In the genomic region with DNA sequence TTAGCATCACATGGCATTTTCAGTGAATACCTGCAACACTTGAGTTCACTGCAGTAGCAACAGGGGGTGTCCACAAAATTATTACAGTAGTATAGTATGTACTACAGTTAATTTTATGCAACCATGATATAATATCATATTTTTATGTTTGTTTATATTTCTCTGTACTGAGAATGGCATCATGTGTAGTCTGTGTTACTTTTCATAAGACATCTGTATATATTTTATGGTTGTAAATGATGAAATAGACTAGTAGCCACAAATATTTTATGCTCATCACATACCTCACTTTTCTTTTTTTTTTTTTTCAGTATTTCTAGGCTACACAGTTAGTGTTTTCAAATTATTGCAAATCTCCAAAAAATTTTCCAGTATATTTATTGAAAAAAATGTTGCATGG, we compare ENCODE assay signal across 19 cellular contexts.
"Had no signal": no experiment of that assay in that cellular context is flagged by ENCODE, and none has a peak within 500 bp of the region (broad histone marks: within the 10 kb centered on the region; RNA-seq: fewer than 3 reads in every experiment).

No MANE protein-coding gene starts in this region.

- H3K36me3 ChIP-seq: gastrocnemius medialis had no signal

- H3K27ac ChIP-seq: coronary artery, dorsolateral prefrontal cortex, esophagus muscularis mucosa, gastrocnemius medialis, left lung, lower lobe of right lung had no signal

- H3K4me1 ChIP-seq: gastrocnemius medialis, left lung, lower lobe of right lung had no signal

- H3K9me3 ChIP-seq: gastrocnemius medialis, lower lobe of right lung had no signal

- DNase-seq: dermis blood vessel endothelial cell; dorsolateral prefrontal cortex; effector CD4-positive, alpha-beta T cell; effector memory CD4-positive, alpha-beta T cell; foreskin fibroblast; foreskin melanocyte; gastrocnemius medialis; glutamatergic neuron; head of caudate nucleus; heart right ventricle; hippocampal formation; left cardiac atrium; left lung; left ventricle myocardium superior; lower lobe of right lung; mesendoderm; midbrain had no signal

- H3K27me3 ChIP-seq: esophagus muscularis mucosa, gastrocnemius medialis, heart right ventricle, left lung had no signal

- ATAC-seq: gastrocnemius medialis, heart right ventricle, left cardiac atrium, left lung, left ventricle myocardium superior, lower lobe of right lung had no signal

- H3K4me3 ChIP-seq: coronary artery, dorsolateral prefrontal cortex, esophagus muscularis mucosa, gastrocnemius medialis, heart right ventricle, left lung, lower lobe of right lung had no signal
